In the genomic region with DNA sequence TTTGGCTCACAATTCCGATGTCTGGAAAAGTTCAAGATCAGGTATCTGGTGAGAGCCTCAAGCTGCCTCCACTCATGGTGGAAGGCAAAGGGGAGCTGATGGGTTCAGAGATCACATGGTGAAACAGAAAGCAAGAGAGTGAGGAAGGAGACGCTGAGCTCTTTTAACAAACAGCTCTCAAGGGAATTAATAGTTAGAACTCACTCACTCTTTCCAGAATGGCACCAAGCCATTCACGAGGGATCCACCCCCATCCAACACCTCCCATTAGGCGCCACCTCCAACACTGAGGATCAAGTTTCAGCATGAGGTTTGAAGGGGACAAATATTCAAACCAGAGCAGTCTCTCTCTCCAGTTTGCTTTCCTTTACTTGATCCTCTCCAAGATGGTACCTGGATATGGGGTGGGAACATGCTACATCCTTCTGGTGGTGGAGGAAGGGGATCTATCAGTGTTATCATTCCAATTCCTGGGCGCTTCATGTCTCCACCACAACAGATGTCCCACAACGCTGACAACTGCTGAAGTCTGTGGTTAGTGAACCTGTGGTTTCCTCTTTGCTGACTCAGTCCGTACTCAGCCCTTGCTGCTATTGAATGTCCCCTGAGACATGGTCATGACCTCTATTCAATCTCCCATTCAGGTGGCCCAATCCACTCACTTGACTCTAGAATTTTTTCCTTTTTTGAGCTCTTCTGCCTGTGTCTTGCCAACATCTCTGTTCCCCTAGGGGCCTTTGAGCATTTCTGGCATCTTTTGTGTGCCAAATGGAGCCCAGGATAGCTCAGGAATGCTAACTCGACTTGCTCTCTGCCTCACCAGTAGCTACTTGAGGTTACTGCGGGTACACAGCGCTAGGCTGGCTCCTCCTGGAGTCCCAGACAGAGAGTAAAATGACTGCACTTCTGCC, we compare ENCODE assay signal across 8 cellular contexts.
A peak's percentile ranks its signal among the peaks of the same experiment; 100 is the strongest.
DNase-seq lines count a peak whose midpoint lies in the region; ATAC-seq lines count a peak whose summit lies in the region.

No MANE protein-coding gene starts in this region.

- H3K36me3 Mint-ChIP-seq in CD4-positive, alpha-beta memory T cell, result no peaks in the 10 kb centered on the region
- H3K36me3 Mint-ChIP-seq in activated T-cell treated with anti-CD3 and anti-CD28 coated beads, Interleukin-2, amount 50 U/mL, for 4 hours (ENCODE audit: insufficient read depth), result no peaks in the 10 kb centered on the region

- POLR2A ChIA-PET in CD4-positive, alpha-beta memory T cell (lab: Charles Lee; ENCODE audit: partially characterized antibody), result interaction anchor here (1.6 kb wide), 1 partner anchor 21 kb away, joined by 7 read pairs; no protein-coding TSS in a partner anchor

- no peaks in the 10 kb centered on the region for H3K27me3 Mint-ChIP-seq in CD4-positive, alpha-beta memory T cell
- H3K27me3 Mint-ChIP-seq in activated T-cell treated with anti-CD3 and anti-CD28 coated beads, Interleukin-2, amount 50 U/mL, for 4 hours (ENCODE audit: low read depth), result no peaks in the 10 kb centered on the region

- H3K36me3 ChIP-seq in CD4-positive, alpha-beta memory T cell (ENCODE audit: insufficient read depth, low read length), result no peaks in the 10 kb centered on the region

- no peaks in the 10 kb centered on the region for H3K9me3 ChIP-seq in CD4-positive, alpha-beta memory T cell (ENCODE audit: control insufficient read depth in 1 of 2, low read length in 2 of 2)

- CTCF ChIA-PET in CD4-positive, alpha-beta memory T cell (lab: Charles Lee; ENCODE audit: partially characterized antibody), result interaction anchor here (0.7 to 1.3 kb wide), 3 partner anchors 22 to 248 kb away, joined by 3 to 5 read pairs (median 3); no protein-coding TSS in a partner anchor

- H3K4me1 ChIP-seq in CD4-positive, alpha-beta memory T cell (ENCODE audit: insufficient read depth, low read length), result peaks cover 37% of the 10 kb centered on the region

- H3K4me3 Mint-ChIP-seq in CD4-positive, alpha-beta memory T cell, result peak overlapping the region; percentile 42 to 84 (median 66)
- peak overlapping the region; percentile 40 for H3K4me3 Mint-ChIP-seq in activated T-cell treated with anti-CD3 and anti-CD28 coated beads, Interleukin-2, amount 50 U/mL, for 4 hours

- H3K4me3 ChIP-seq in CD4-positive, alpha-beta memory T cell (ENCODE audit: low read length in 2 of 2), result no peak overlapping the region

- DNase-seq in CD4-positive, alpha-beta memory T cell, result peak; percentile 29 to 69 (median 44)
- DNase-seq in NCI-H2171 treated with DMSO at 0.1 percent for 48 hours (lab: John Stamatoyannopoulos, UW) (peak; percentile 84), kidney tubule cell (ENCODE audit: low spot score) (peak; percentile 75), iPS-NIHi11 (ENCODE audit: low spot score) (no peak), SK-N-DZ (ENCODE audit: low spot score) (no peak)
- DNase-seq in activated T-cell treated with anti-CD3 and anti-CD28 coated beads, Interleukin-2, amount 50 U/mL, for 4 hours, result peak; percentile 25

- ATAC-seq in GM19023 (IDR thresholded peaks at IDR 0.05; ENCODE audit: unreplicated experiment) (peak; percentile 97), HG03064 (IDR thresholded peaks at IDR 0.05; ENCODE audit: low read depth, unreplicated experiment) (peak; percentile 96)
- peak; percentile 92 to 95 for ATAC-seq in activated T-cell treated with anti-CD3 and anti-CD28 coated beads, Interleukin-2, amount 50 U/mL, for 4 hours

- no peaks in the 10 kb centered on the region for H3K9me3 Mint-ChIP-seq in CD4-positive, alpha-beta memory T cell
- H3K9me3 Mint-ChIP-seq in activated T-cell treated with anti-CD3 and anti-CD28 coated beads, Interleukin-2, amount 50 U/mL, for 4 hours, result no peaks in the 10 kb centered on the region

- no peak overlapping the region for H3K27ac ChIP-seq in CD4-positive, alpha-beta memory T cell (ENCODE audit: low read depth, low read length)

- no peaks in the 10 kb centered on the region for H3K27me3 ChIP-seq in CD4-positive, alpha-beta memory T cell (ENCODE audit: insufficient read depth, low read length)

- intact Hi-C loops in CD4-positive, alpha-beta memory T cell (cut with micrococcal nuclease), result no loop called here

- peaks cover 19 to 23% (median 21%) of the 10 kb centered on the region in 4 donors for H3K4me1 Mint-ChIP-seq in CD4-positive, alpha-beta memory T cell
- H3K4me1 Mint-ChIP-seq in activated T-cell treated with anti-CD3 and anti-CD28 coated beads, Interleukin-2, amount 50 U/mL, for 4 hours (ENCODE audit: low read depth), result peaks cover 37% of the 10 kb centered on the region

- peak overlapping the region in 6 of 7 donors; percentile 36 to 74 (median 42) for H3K27ac Mint-ChIP-seq in CD4-positive, alpha-beta memory T cell

Comparison
In these comparisons a context has a peak if more than half of its experiments do, and no peak if none do; other contexts are left out.
1. DNase-seq: peak in CD4-positive, alpha-beta memory T cell (5 of 5), NCI-H2171 treated with DMSO at 0.1 percent for 48 hours (single experiment), activated T-cell treated with anti-CD3 and anti-CD28 coated beads, Interleukin-2, amount 50 U/mL, for 4 hours (single experiment) and kidney tubule cell (single experiment); none in iPS-NIHi11 (single experiment) and SK-N-DZ (single experiment).
2. Peak in every context shown above with its lines, with median percentiles within 50 percentile points of each other: ATAC-seq.